Comparison of ENCODE assay signal across 19 cellular contexts in the genomic region with DNA sequence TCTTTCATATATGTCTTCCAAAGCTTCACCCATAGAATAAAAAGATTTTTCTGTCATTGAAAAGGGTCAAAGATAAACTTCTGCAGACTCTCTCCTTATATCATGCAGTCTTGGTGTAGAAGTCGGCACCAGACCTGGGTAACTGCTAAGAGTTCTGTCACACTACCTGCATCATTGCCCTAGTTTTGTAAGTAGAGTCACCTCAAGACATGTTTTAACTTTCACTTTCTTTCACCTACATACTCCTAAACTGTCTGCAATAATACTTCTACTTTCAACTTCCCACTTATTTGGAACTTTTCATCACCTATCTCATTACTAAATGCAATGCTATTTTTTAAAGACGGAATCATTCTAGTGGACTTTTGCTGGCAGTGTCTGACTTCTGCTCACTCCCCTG.
DNase-seq lines count a peak whose midpoint lies in the region; ATAC-seq and TF ChIP-seq lines count a peak whose summit lies in the region.
"Had no signal": no experiment of that assay in that cellular context is flagged by ENCODE, and none has a peak within 500 bp of the region (broad histone marks: within the 10 kb centered on the region; RNA-seq: fewer than 3 reads in every experiment).

No MANE protein-coding gene starts in this region.

- no peaks in the 10 kb centered on the region for H3K27me3 ChIP-seq in breast epithelium
- H3K27me3 ChIP-seq in tibial artery, result no peaks in the 10 kb centered on the region
- H3K27me3 ChIP-seq: BE2C had no signal

- no peak for TF ChIP-seq CTCF in breast epithelium (IDR thresholded peaks at IDR 0.05)
- TF ChIP-seq CTCF in tibial artery (IDR thresholded peaks at IDR 0.05), result no peak
- TF ChIP-seq CTCF in GM20000 (IDR thresholded peaks at IDR 0.05; ENCODE audit: extremely low read depth, missing control alignments), result no peak

- no peak overlapping the region for H3K4me3 ChIP-seq in breast epithelium
- H3K4me3 ChIP-seq in tibial artery, result no peak overlapping the region

- TF ChIP-seq POLR2A in breast epithelium (IDR thresholded peaks at IDR 0.05), result no peak

- ATAC-seq in GM18868 (IDR thresholded peaks at IDR 0.05; ENCODE audit: unreplicated experiment), result peak; percentile 63
- peak; percentile 47 for ATAC-seq in GM21786 (IDR thresholded peaks at IDR 0.05; ENCODE audit: unreplicated experiment)
- peak; percentile 45 for ATAC-seq in HG03565 (IDR thresholded peaks at IDR 0.05; ENCODE audit: unreplicated experiment)
- ATAC-seq: HCT116 had no signal

- H3K4me1 ChIP-seq in breast epithelium (no peaks in the 10 kb centered on the region), tibial artery (no peaks in the 10 kb centered on the region)
- H3K4me1 ChIP-seq: BE2C had no signal

- H3K36me3 ChIP-seq in breast epithelium, result no peaks in the 10 kb centered on the region
- H3K36me3 ChIP-seq in tibial artery, result no peaks in the 10 kb centered on the region
- H3K36me3 ChIP-seq: BE2C had no signal

- H3K9me3 ChIP-seq in breast epithelium, result no peaks in the 10 kb centered on the region
- no peaks in the 10 kb centered on the region for H3K9me3 ChIP-seq in tibial artery
- H3K9me3 ChIP-seq: BE2C had no signal

- DNase-seq in breast epithelium (ENCODE audit: low spot score in 2 of 2), result no peak
- DNase-seq in tibial artery, result no peak
- DNase-seq in GM20000 (ENCODE audit: low spot score), result no peak
- DNase-seq in NOMO-1 (lab: John Stamatoyannopoulos, UW; ENCODE audit: unreplicated experiment in 2 of 2), result no peak
- DNase-seq: BE2C, DMS53, GOT3, KBM-7, NCI-H1105, NCI-H146, NCI-H2029 treated with DMSO at 0.1 percent for 48 hours, NCI-H226, NCI-H82, Right ventricle myocardium superior, T-helper 9 cell had no signal

- intact Hi-C loops in breast epithelium (cut with DNase I; ENCODE audit: low total_unique reads), result no loop called here
- intact Hi-C loops in tibial artery (cut with DNase I; ENCODE audit: low total_unique reads), result no loop called here

- H3K27ac ChIP-seq in breast epithelium, result no peak overlapping the region
- no peak overlapping the region for H3K27ac ChIP-seq in tibial artery
